In genomic region chr18:75265255-75265654, GRCh38 we compare ENCODE assay signal across 1 cellular context.
TF ChIP-seq lines count a peak whose summit lies in the region.

No MANE protein-coding gene starts in this region.

TF ChIP-seq in HEK293, 187 proteins besides CTCF, POLR2A, EP300 and RAD21 (continued from another document and continues in another):
- no peak for TF ChIP-seq ZNF274 (IDR thresholded peaks at IDR 0.05; ENCODE audit: low read length)
- no peak for TF ChIP-seq ZNF274 (tag by site-specific recombination; IDR thresholded peaks at IDR 0.05; ENCODE audit: borderline replicate concordance)
- no peak for TF ChIP-seq ZNF701 (tag by site-specific recombination; IDR thresholded peaks at IDR 0.05)
- no peak for TF ChIP-seq ZNF138 (tag by site-specific recombination; IDR thresholded peaks at IDR 0.05; ENCODE audit: borderline replicate concordance)
- no peak for TF ChIP-seq ZBTB1 (tag by site-specific recombination; IDR thresholded peaks at IDR 0.05)
- TF ChIP-seq ZNF645 (tag by site-specific recombination; IDR thresholded peaks at IDR 0.05), result no peak
- no peak; the same call in 1 of the 2 replicates for TF ChIP-seq ZFP69B (tag by site-specific recombination; IDR thresholded peaks at IDR 0.05)
- TF ChIP-seq ZNF366 (tag by site-specific recombination; conservative IDR thresholded peaks at IDR 0.05), result no peak
- no peak for TF ChIP-seq ZNF785 (tag by site-specific recombination; IDR thresholded peaks at IDR 0.05)
- no peak for TF ChIP-seq ZNF223 (tag by site-specific recombination; IDR thresholded peaks at IDR 0.05)
- no peak for TF ChIP-seq ZBTB20 (tag by site-specific recombination; IDR thresholded peaks at IDR 0.05)
- TF ChIP-seq ZNF837 (tag by site-specific recombination; IDR thresholded peaks at IDR 0.05), result no peak
- TF ChIP-seq ZNF560 (tag by site-specific recombination; IDR thresholded peaks at IDR 0.05; ENCODE audit: borderline replicate concordance), result no peak
- TF ChIP-seq ZNF518A (tag by site-specific recombination; conservative IDR thresholded peaks at IDR 0.05; ENCODE audit: low read depth), result no peak
- no peak for TF ChIP-seq ZNF10 (tag by site-specific recombination; IDR thresholded peaks at IDR 0.05)
- no peak for TF ChIP-seq ZNF621 (tag by site-specific recombination; IDR thresholded peaks at IDR 0.05)
- no peak for TF ChIP-seq ZNF660 (tag by site-specific recombination; IDR thresholded peaks at IDR 0.05)
- TF ChIP-seq ZNF292 (tag by site-specific recombination; IDR thresholded peaks at IDR 0.05; ENCODE audit: borderline replicate concordance, low read depth), result no peak
- no peak for TF ChIP-seq ZNF664 (tag by site-specific recombination; IDR thresholded peaks at IDR 0.05)
- no peak for TF ChIP-seq ZNF26 (tag by site-specific recombination; IDR thresholded peaks at IDR 0.05)
- no peak for TF ChIP-seq ZSCAN23 (tag by site-specific recombination; IDR thresholded peaks at IDR 0.05)
- no peak for TF ChIP-seq ZNF157 (tag by site-specific recombination; IDR thresholded peaks at IDR 0.05)
- no peak for TF ChIP-seq ZBTB6 (tag by site-specific recombination; IDR thresholded peaks at IDR 0.05)
- no peak for TF ChIP-seq REST (tag by site-specific recombination; IDR thresholded peaks at IDR 0.05)
- TF ChIP-seq ZNF404 (tag by site-specific recombination; IDR thresholded peaks at IDR 0.05), result no peak
- TF ChIP-seq ZNF530 (tag by site-specific recombination; IDR thresholded peaks at IDR 0.05; ENCODE audit: low read depth), result no peak
- TF ChIP-seq PRDM2 (tag by site-specific recombination; IDR thresholded peaks at IDR 0.05; ENCODE audit: borderline replicate concordance), result no peak
- TF ChIP-seq ZNF335 (tag by site-specific recombination; conservative IDR thresholded peaks at IDR 0.05), result no peak
- TF ChIP-seq REPIN1 (tag by site-specific recombination; IDR thresholded peaks at IDR 0.05; ENCODE audit: low read depth), result no peak
- TF ChIP-seq ZNF391 (tag by site-specific recombination; IDR thresholded peaks at IDR 0.05; ENCODE audit: borderline replicate concordance, low read depth), result peak; percentile 67; the same call in 1 of the 2 replicates
- peak; percentile 76; the same call in 1 of the 2 replicates for TF ChIP-seq GLI2 (tag by site-specific recombination; IDR thresholded peaks at IDR 0.05; ENCODE audit: borderline replicate concordance, low read depth)
- TF ChIP-seq ZNF580 (tag by site-specific recombination; IDR thresholded peaks at IDR 0.05), result peak; percentile 77
- TF ChIP-seq ZNF654 (tag by site-specific recombination; IDR thresholded peaks at IDR 0.05; ENCODE audit: low read depth), result 0 out of 2 replicates have a peak, but pooled peaks have one; percentile 5
- no peak for TF ChIP-seq ZNF692 (tag by site-specific recombination; IDR thresholded peaks at IDR 0.05)
- TF ChIP-seq HOXC10 (CRISPR knock-in tag; IDR thresholded peaks at IDR 0.05), result no peak
- TF ChIP-seq ZNF777 (tag by site-specific recombination; IDR thresholded peaks at IDR 0.05; ENCODE audit: borderline replicate concordance), result no peak
- no peak for TF ChIP-seq ZNF239 (tag by site-specific recombination; IDR thresholded peaks at IDR 0.05)
- TF ChIP-seq KLF9 (tag by site-specific recombination; IDR thresholded peaks at IDR 0.05; ENCODE audit: low read depth), result no peak
- TF ChIP-seq ZNF510 (tag by site-specific recombination; IDR thresholded peaks at IDR 0.05; ENCODE audit: insufficient replicate concordance), result no peak
